ENCODE assay signal across 8 cellular contexts in genomic region chr17:74089869-74090464, GRCh38.
DNase-seq lines count a peak whose midpoint lies in the region; ATAC-seq and TF ChIP-seq lines count a peak whose summit lies in the region.

No MANE protein-coding gene starts in this region.

- H3K9me3 Mint-ChIP-seq in activated CD4-positive, alpha-beta memory T cell treated with anti-CD3 and anti-CD28 coated beads, Interleukin-2, amount 10 ng/mL, durations not matched to agents 7 days and 5 days = peaks cover 4% of the 10 kb centered on the region

- TF ChIP-seq CTCF in AG09319 (IDR thresholded peaks at IDR 0.05; ENCODE audit: low read depth, low read length) = peak; percentile 47
- peak; percentile 93 for TF ChIP-seq CTCF in GM12874 (IDR thresholded peaks at IDR 0.05; ENCODE audit: insufficient read depth, low read depth, low read length)

- no peaks in the 10 kb centered on the region for H3K36me3 Mint-ChIP-seq in activated CD4-positive, alpha-beta memory T cell treated with anti-CD3 and anti-CD28 coated beads, Interleukin-2, amount 10 ng/mL, durations not matched to agents 7 days and 5 days (ENCODE audit: low read depth)

- H3K27me3 Mint-ChIP-seq in activated CD4-positive, alpha-beta memory T cell treated with anti-CD3 and anti-CD28 coated beads, Interleukin-2, amount 10 ng/mL, durations not matched to agents 7 days and 5 days = peaks cover 30% of the 10 kb centered on the region

- no peak for TF ChIP-seq POLR2A in GM18505 (IDR thresholded peaks at IDR 0.05; ENCODE audit: borderline replicate concordance, extremely low read depth, insufficient read depth, insufficient read length)

- intact Hi-C loops in left ventricle myocardium superior (cut with micrococcal nuclease) = no loop called here

- no peak overlapping the region for H3K4me3 Mint-ChIP-seq in activated CD4-positive, alpha-beta memory T cell treated with anti-CD3 and anti-CD28 coated beads, Interleukin-2, amount 10 ng/mL, durations not matched to agents 7 days and 5 days

- POLR2A ChIA-PET in activated CD4-positive, alpha-beta memory T cell treated with anti-CD3 and anti-CD28 coated beads, Interleukin-2, amount 10 ng/mL, durations not matched to agents 7 days and 5 days (lab: Charles Lee) = no interaction called here

- H3K4me1 Mint-ChIP-seq in activated CD4-positive, alpha-beta memory T cell treated with anti-CD3 and anti-CD28 coated beads, Interleukin-2, amount 10 ng/mL, durations not matched to agents 7 days and 5 days = no peaks in the 10 kb centered on the region

- H3K27ac Mint-ChIP-seq in activated CD4-positive, alpha-beta memory T cell treated with anti-CD3 and anti-CD28 coated beads, Interleukin-2, amount 10 ng/mL, durations not matched to agents 7 days and 5 days = no peak overlapping the region

- CTCF ChIA-PET in activated CD4-positive, alpha-beta memory T cell treated with anti-CD3 and anti-CD28 coated beads, Interleukin-2, amount 10 ng/mL, durations not matched to agents 7 days and 5 days (lab: Charles Lee) = interaction anchor here (0.6 to 1.6 kb wide), 12 partner anchors 12 to 1366 kb away, joined by 3 to 8 read pairs (median 4); partner anchors contain the start of gene RPL38

- ATAC-seq in left ventricle myocardium superior (no peak), HG03139 (IDR thresholded peaks at IDR 0.05; ENCODE audit: unreplicated experiment) (no peak), GM18505 (IDR thresholded peaks at IDR 0.05; ENCODE audit: unreplicated experiment) (no peak)

- DNase-seq in AG09319 (ENCODE audit: extremely low read depth, low read depth) = no peak
- peak; percentile 16 for DNase-seq in NCI-H226
- DNase-seq in activated CD4-positive, alpha-beta memory T cell treated with anti-CD3 and anti-CD28 coated beads, Interleukin-2, amount 10 ng/mL, durations not matched to agents 7 days and 5 days = peak; percentile 71
- peak; percentile 41 for DNase-seq in left ventricle myocardium superior
- DNase-seq in stimulated activated CD4-positive, alpha-beta T cell treated with anti-CD3 and anti-CD28 coated beads, Interleukin-2, amount 100 ng/mL, for 24 hours = peak; percentile 44 to 76
